Comparison of ENCODE assay signal across 8 cellular contexts in genomic region chr14:36653412-36653811, GRCh38. TPM values are rescaled to one million over a fixed set of nuclear protein-coding genes. Genes with fewer than 3 reads are reported as not detected.
"Had no signal": no experiment of that assay in that cellular context is flagged by ENCODE, and none has a peak within 500 bp of the region (broad histone marks: within the 10 kb centered on the region; RNA-seq: fewer than 3 reads in every experiment).

No MANE protein-coding gene starts in this region.

- H3K4me3 ChIP-seq: GM23248 had no signal

- H2AFZ ChIP-seq: GM23248 had no signal

- H3K9ac ChIP-seq: GM23248, KMS-11 had no signal

- DNase-seq: GM23248, GOT3, HCEC 1CT, KBM-7 had no signal

- FAIRE-seq: H54, HTR-8/SVneo had no signal

- H3K27ac ChIP-seq: GM23248, KMS-11 had no signal

- H3K4me2 ChIP-seq: KMS-11 had no signal

RNA-seq across cellular contexts. Expression of gene PAX9, which starts 8.2 kb away (rescaled TPM):
- total RNA-seq: GM23248, H9 had no signal
